Comparison of ENCODE assay signal across 10 cellular contexts in the genomic region with DNA sequence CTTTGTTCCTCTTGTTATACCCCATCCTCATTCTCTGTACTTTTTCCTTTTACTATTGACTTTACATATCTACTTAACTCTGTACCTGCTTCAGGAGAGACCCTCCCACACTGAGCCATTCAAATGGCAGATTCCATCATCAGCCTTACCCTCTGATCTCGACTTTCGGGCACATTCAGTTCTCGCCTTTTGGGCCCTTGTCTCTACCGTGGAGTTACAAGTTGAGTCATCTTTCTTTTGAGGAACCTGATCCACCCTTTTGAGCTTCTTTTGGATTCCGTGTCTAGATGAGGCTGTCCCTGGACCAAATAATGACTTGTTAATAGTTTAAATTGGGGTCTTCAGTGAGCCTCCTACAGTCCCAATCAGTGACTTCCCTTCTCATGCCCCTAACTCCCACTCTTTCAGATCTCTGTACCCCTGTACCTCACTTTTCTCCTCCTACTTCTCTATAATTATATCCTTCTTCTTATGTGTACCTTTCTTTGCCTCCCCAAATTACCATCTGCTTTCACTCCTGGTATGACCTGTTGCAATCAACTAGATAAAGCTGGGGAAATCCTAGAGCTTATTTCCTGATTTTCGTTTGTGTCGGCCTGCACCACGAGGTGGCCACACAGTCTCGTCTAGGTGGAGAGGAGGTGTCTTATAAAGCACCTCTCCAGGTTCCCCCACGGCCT. TPM values are rescaled to one million over a fixed set of nuclear protein-coding genes. Genes with fewer than 3 reads are reported as not detected.
DNase-seq lines count a peak whose midpoint lies in the region; ATAC-seq and TF ChIP-seq lines count a peak whose summit lies in the region.
"Had no signal": no experiment of that assay in that cellular context is flagged by ENCODE, and none has a peak within 500 bp of the region (broad histone marks: within the 10 kb centered on the region; RNA-seq: fewer than 3 reads in every experiment).

No MANE protein-coding gene starts in this region.

- peaks cover 35% of the 10 kb centered on the region for H3K4me1 Mint-ChIP-seq in dendritic cell treated with granulocyte-macrophage colony-stimulating factor and Interleukin-4, amounts not matched to agents 40 ng/mL and 50 ng/mL, for 4 days (ENCODE audit: low read depth)

- peak; percentile 30 for ATAC-seq in GM18861 (IDR thresholded peaks at IDR 0.05; ENCODE audit: unreplicated experiment)
- ATAC-seq in GM21526 (IDR thresholded peaks at IDR 0.05; ENCODE audit: low FRiP score, unreplicated experiment): peak; percentile 38
- peak; percentile 35 for ATAC-seq in HG03565 (IDR thresholded peaks at IDR 0.05; ENCODE audit: unreplicated experiment)
- no peak for ATAC-seq in left ventricle myocardium superior
- ATAC-seq in GM18505 (IDR thresholded peaks at IDR 0.05; ENCODE audit: unreplicated experiment): no peak

- peaks cover 81% of the 10 kb centered on the region for H3K36me3 Mint-ChIP-seq in dendritic cell treated with granulocyte-macrophage colony-stimulating factor and Interleukin-4, amounts not matched to agents 40 ng/mL and 50 ng/mL, for 4 days (ENCODE audit: low read depth)

- intact Hi-C loops in dendritic cell treated with granulocyte-macrophage colony-stimulating factor and Interleukin-4, amounts not matched to agents 40 ng/mL and 50 ng/mL, for 4 days (cut with micrococcal nuclease): no loop called here
- intact Hi-C loops in left ventricle myocardium superior (cut with micrococcal nuclease): no loop called here

- H3K9me3 Mint-ChIP-seq in dendritic cell treated with granulocyte-macrophage colony-stimulating factor and Interleukin-4, amounts not matched to agents 40 ng/mL and 50 ng/mL, for 4 days: peaks cover 7% of the 10 kb centered on the region

- H3K4me3 Mint-ChIP-seq in dendritic cell treated with granulocyte-macrophage colony-stimulating factor and Interleukin-4, amounts not matched to agents 40 ng/mL and 50 ng/mL, for 4 days: no peak overlapping the region

- H3K27me3 Mint-ChIP-seq in dendritic cell treated with granulocyte-macrophage colony-stimulating factor and Interleukin-4, amounts not matched to agents 40 ng/mL and 50 ng/mL, for 4 days: no peaks in the 10 kb centered on the region

- DNase-seq in left ventricle myocardium superior (no peak), erythroblast (lab: John Stamatoyannopoulos, UW) (no peak)
- DNase-seq: foreskin fibroblast, NCI-H510A treated with DMSO at 0.1 percent for 48 hours, nucleus accumbens had no signal

- TF ChIP-seq POLR2A in erythroblast (IDR thresholded peaks at IDR 0.05; ENCODE audit: low read length) (no peak), GM18505 (IDR thresholded peaks at IDR 0.05; ENCODE audit: borderline replicate concordance, extremely low read depth, insufficient read depth, insufficient read length) (no peak)

- H3K27ac Mint-ChIP-seq in dendritic cell treated with granulocyte-macrophage colony-stimulating factor and Interleukin-4, amounts not matched to agents 40 ng/mL and 50 ng/mL, for 4 days: peak overlapping the region; percentile 34

RNA-seq across cellular contexts. Expression of a gene that starts 17.2 kb away (rescaled TPM):
- total RNA-seq in left ventricle myocardium superior: 10.6 TPM

RNA-seq across cellular contexts. Expression of a gene that starts 23.0 kb away (rescaled TPM):
- 0.47 TPM for total RNA-seq in left ventricle myocardium superior

Comparison
In these comparisons a context has a peak if more than half of its experiments do, and no peak if none do; other contexts are left out.
1. ATAC-seq: peak in GM18861 (single experiment), GM21526 (single experiment) and HG03565 (single experiment); none in left ventricle myocardium superior (single experiment) and GM18505 (single experiment).